In the genomic region with DNA sequence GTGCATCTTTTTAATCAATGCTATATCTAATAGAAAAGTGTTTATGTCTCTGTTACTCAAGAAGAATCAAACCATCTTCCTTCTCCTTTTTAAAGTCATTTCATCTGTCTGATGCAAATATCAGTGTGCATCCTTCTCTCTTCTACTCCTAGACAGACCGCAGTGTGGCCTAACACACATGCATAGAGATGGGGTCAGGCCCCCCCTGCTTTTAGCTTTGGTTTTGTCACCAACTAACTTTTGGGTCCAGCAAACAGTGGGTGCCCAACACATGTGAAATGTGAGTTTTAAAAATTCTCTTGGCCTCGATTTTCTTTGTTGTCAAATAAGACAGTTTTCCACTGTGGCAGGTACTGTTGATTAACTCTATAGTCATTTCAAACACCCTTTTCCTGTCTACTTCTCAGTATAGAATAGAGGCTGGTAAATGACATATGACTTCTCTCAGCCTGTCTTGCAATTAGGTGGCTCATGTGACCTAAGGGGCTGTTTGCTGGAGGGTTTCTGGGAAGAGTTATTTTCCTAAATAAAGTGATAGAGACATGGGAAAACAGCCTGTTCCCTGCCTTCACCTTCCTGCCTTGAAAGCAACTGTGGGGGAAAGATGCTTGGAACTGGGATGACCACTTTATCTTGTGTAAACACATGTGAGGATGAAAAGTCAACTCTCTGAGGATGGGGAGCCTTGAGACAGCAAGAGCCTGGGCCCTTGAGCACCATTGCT, we compare ENCODE assay signal across 12 cellular contexts.
DNase-seq lines count a peak whose midpoint lies in the region; ATAC-seq and TF ChIP-seq lines count a peak whose summit lies in the region.
"Had no signal": no experiment of that assay in that cellular context is flagged by ENCODE, and none has a peak within 500 bp of the region (broad histone marks: within the 10 kb centered on the region; RNA-seq: fewer than 3 reads in every experiment).

No MANE protein-coding gene starts in this region.

- no peaks in the 10 kb centered on the region for H3K4me1 ChIP-seq in mammary epithelial cell (ENCODE audit: insufficient read depth, low read length)

- no peak for TF ChIP-seq CTCF in mammary epithelial cell (conservative IDR thresholded peaks at IDR 0.05 in 1 of 2, IDR thresholded peaks at IDR 0.05 in 1 of 2; ENCODE audit: extremely low read depth in 1 of 2, insufficient read depth in 1 of 2, low read depth in 1 of 2, low read length in 2 of 2)

- no TSS peak for BruUV-seq in mammary epithelial cell (replicated peaks; lab: Mats Ljungman, UMichigan)

- H2AFZ ChIP-seq in mammary epithelial cell (ENCODE audit: low read depth, low read length): no peak overlapping the region

- dilution Hi-C loops in mammary epithelial cell (cut with HindIII; ENCODE audit: low sequenced_read_pairs): no loop called here

- H3K4me2 ChIP-seq in mammary epithelial cell (ENCODE audit: insufficient read depth, low read depth, low read length): no peak overlapping the region
- H3K4me2 ChIP-seq: KMS-11 had no signal

- H3K27me3 ChIP-seq in mammary epithelial cell (ENCODE audit: insufficient read depth, low read length): no peaks in the 10 kb centered on the region
- H3K27me3 ChIP-seq: ovary had no signal

- no peaks in the 10 kb centered on the region for H3K36me3 Mint-ChIP-seq in activated naive CD8-positive, alpha-beta T cell

- DNase-seq in mammary epithelial cell (no peak), COR-L47 (lab: John Stamatoyannopoulos, UW) (no peak), kidney tubule cell (ENCODE audit: low spot score) (no peak), NCI-H345 treated with DMSO at 0.1 percent for 48 hours (lab: John Stamatoyannopoulos, UW; ENCODE audit: unreplicated experiment) (no peak)
- DNase-seq: DMS153, ovary had no signal

- H3K4me1 Mint-ChIP-seq in activated naive CD8-positive, alpha-beta T cell (ENCODE audit: low read depth): peaks cover 86% of the 10 kb centered on the region

- H3K9ac ChIP-seq in mammary epithelial cell (ENCODE audit: insufficient read depth, low read length): no peak overlapping the region
- H3K9ac ChIP-seq: KMS-11 had no signal

- peaks cover 4% of the 10 kb centered on the region for H3K9me3 Mint-ChIP-seq in activated naive CD8-positive, alpha-beta T cell (ENCODE audit: low read depth)

- in situ Hi-C loops in mammary epithelial cell (cut with MboI; ENCODE audit: low sequenced_read_pairs in 2 of 2): no loop called here

- peak; percentile 30 for ATAC-seq in GM18858 (IDR thresholded peaks at IDR 0.05; ENCODE audit: unreplicated experiment)
- peak; percentile 46 for ATAC-seq in GM21528 (IDR thresholded peaks at IDR 0.05; ENCODE audit: low FRiP score, unreplicated experiment)
- peak; percentile 40 for ATAC-seq in HG03280 (IDR thresholded peaks at IDR 0.05; ENCODE audit: unreplicated experiment)

- H3K4me3 Mint-ChIP-seq in activated naive CD8-positive, alpha-beta T cell: peak overlapping the region; percentile 57

- no peaks in the 10 kb centered on the region for H3K36me3 ChIP-seq in mammary epithelial cell (ENCODE audit: insufficient read depth, low read length)
- H3K36me3 ChIP-seq: ovary had no signal

- H3K27ac Mint-ChIP-seq in activated naive CD8-positive, alpha-beta T cell: peak overlapping the region; percentile 96

- 54% methylated on average over 2 of the region's 2 CpGs for WGBS in mammary epithelial cell (ENCODE audit: low coverage, missing lambda C conversion rate)

- no peaks in the 10 kb centered on the region for H4K20me1 ChIP-seq in mammary epithelial cell (ENCODE audit: insufficient read depth, low read length)

- H3K4me3 ChIP-seq in mammary epithelial cell (replicated peaks in 1 of 3; ENCODE audit: insufficient read depth in 1 of 3, low read depth in 2 of 3, low read length in 3 of 3): no peak overlapping the region
- H3K4me3 ChIP-seq: ovary had no signal

- intact Hi-C loops in mammary epithelial cell (cut with micrococcal nuclease): no loop called here

- H3K27me3 Mint-ChIP-seq in activated naive CD8-positive, alpha-beta T cell: no peaks in the 10 kb centered on the region

- H3K9me3 ChIP-seq in mammary epithelial cell (replicated peaks; ENCODE audit: insufficient read depth, low read length): no peaks in the 10 kb centered on the region
- H3K9me3 ChIP-seq: ovary had no signal

- CTCF ChIA-PET in mammary epithelial cell (lab: Charles Lee; ENCODE audit: low non-redundant PET): no interaction called here

- H3K27ac ChIP-seq in mammary epithelial cell (ENCODE audit: insufficient read depth, low read depth, low read length): no peak overlapping the region
- H3K27ac ChIP-seq: KMS-11, ovary, VCaP had no signal

- no peaks in the 10 kb centered on the region for H3K79me2 ChIP-seq in mammary epithelial cell (ENCODE audit: insufficient read depth, low read length)
